Comparison of ENCODE assay signal across 29 cellular contexts in genomic region chr1:3420218-3420951, GRCh38. TPM values are rescaled to one million over a fixed set of nuclear protein-coding genes. Genes with fewer than 3 reads are reported as not detected.
"Had no signal": no experiment of that assay in that cellular context is flagged by ENCODE, and none has a peak within 500 bp of the region (broad histone marks: within the 10 kb centered on the region; RNA-seq: fewer than 3 reads in every experiment).

No MANE protein-coding gene starts in this region.

- H3K9me3 ChIP-seq: colonic mucosa had no signal

- H3K27me3 ChIP-seq: colonic mucosa, dorsolateral prefrontal cortex had no signal

- H3K4me3 ChIP-seq: colonic mucosa, dorsolateral prefrontal cortex, sigmoid colon, smooth muscle cell, thoracic aorta, upper lobe of right lung had no signal

- DNase-seq: activated CD4-positive, alpha-beta T cell treated with anti-CD3 and anti-CD28 coated beads for 4 hours; activated CD4-positive, alpha-beta T cell treated with anti-CD3 and anti-CD28 coated beads, Interleukin-2, amount 50 U/mL, for 48 hours; activated CD4-positive, CD25-positive, alpha-beta regulatory T cell; activated CD8-positive, alpha-beta memory T cell treated with anti-CD3 and anti-CD28 coated beads, Interleukin-2, amount 50 U/mL, for 48 hours; activated naive CD4-positive, alpha-beta T cell; activated naive CD8-positive, alpha-beta T cell treated with anti-CD3 and anti-CD28 coated beads for 36 hours; activated T-cell treated with anti-CD3 and anti-CD28 coated beads, Interleukin-2, amount 50 U/mL, for 4 hours; amniotic stem cell; colonic mucosa; dorsolateral prefrontal cortex; effector memory CD8-positive, alpha-beta T cell; foreskin melanocyte; hypothalamus; left ventricle myocardium superior; occipital lobe; posterior cingulate gyrus; sigmoid colon; stimulated activated CD4-positive, alpha-beta T cell treated with anti-CD3 and anti-CD28 coated beads, Interleukin-15, amount 100 ng/mL, for 24 hours; stimulated activated CD4-positive, alpha-beta T cell treated with anti-CD3 and anti-CD28 coated beads, Interleukin-2, amount 100 ng/mL, for 48 hours; stimulated activated naive CD4-positive, alpha-beta T cell; T1000; upper lobe of right lung had no signal

- H3K4me1 Mint-ChIP-seq: activated naive CD8-positive, alpha-beta T cell treated with anti-CD3 and anti-CD28 coated beads for 36 hours had no signal

- H3K27ac Mint-ChIP-seq: activated naive CD8-positive, alpha-beta T cell treated with anti-CD3 and anti-CD28 coated beads for 36 hours; activated T-helper 2 cell treated with anti-CD3 and anti-CD28 coated beads, Interferon-gamma antibody, Interleukin-2, Interleukin-4, amounts not matched to agents 10 μg/mL and 5 μg/mL and 100 μg/mL, durations not matched to agents 14 hours and 24 hours and 36 hours; effector memory CD8-positive, alpha-beta T cell; memory B cell; T-helper 1 cell treated with Interleukin-12 subunit alpha and Interleukin-12 subunit beta and Interleukin-4 antibody, amounts not matched to agents 30 μg/mL and 1 μg/mL, for 36 hours had no signal

- H3K4me3 Mint-ChIP-seq: activated naive CD8-positive, alpha-beta T cell treated with anti-CD3 and anti-CD28 coated beads for 36 hours; activated T-cell treated with anti-CD3 and anti-CD28 coated beads, Interleukin-2, amount 50 U/mL, for 4 hours; effector memory CD8-positive, alpha-beta T cell; memory B cell; nephron; T-helper 1 cell treated with Interleukin-12 subunit alpha and Interleukin-12 subunit beta and Interleukin-4 antibody, amounts not matched to agents 30 μg/mL and 1 μg/mL, for 36 hours had no signal

- H3K9me3 Mint-ChIP-seq: activated naive CD8-positive, alpha-beta T cell treated with anti-CD3 and anti-CD28 coated beads for 36 hours; activated T-cell treated with anti-CD3 and anti-CD28 coated beads, Interleukin-2, amount 50 U/mL, for 4 hours; activated T-helper 2 cell treated with anti-CD3 and anti-CD28 coated beads, Interferon-gamma antibody, Interleukin-2, Interleukin-4, amounts not matched to agents 10 μg/mL and 5 μg/mL and 100 μg/mL, durations not matched to agents 14 hours and 24 hours and 36 hours had no signal

- H3K36me3 Mint-ChIP-seq: activated naive CD8-positive, alpha-beta T cell treated with anti-CD3 and anti-CD28 coated beads for 36 hours; memory B cell had no signal

- H3K27ac ChIP-seq: colonic mucosa, dorsolateral prefrontal cortex, sigmoid colon, upper lobe of right lung had no signal

- H3K4me1 ChIP-seq: upper lobe of right lung had no signal

- H3K36me3 ChIP-seq: colonic mucosa, sigmoid colon, upper lobe of right lung had no signal

RNA-seq across cellular contexts. Expression of gene ARHGEF16, which starts 34.1 kb away (rescaled TPM):
- total RNA-seq: activated T-helper 2 cell treated with anti-CD3 and anti-CD28 coated beads, Interferon-gamma antibody, Interleukin-2, Interleukin-4, amounts not matched to agents 10 μg/mL and 5 μg/mL and 100 μg/mL, durations not matched to agents 14 hours and 24 hours and 36 hours; myocyte had no signal
